25 cellular contexts compared by ENCODE assay signal in the genomic region with DNA sequence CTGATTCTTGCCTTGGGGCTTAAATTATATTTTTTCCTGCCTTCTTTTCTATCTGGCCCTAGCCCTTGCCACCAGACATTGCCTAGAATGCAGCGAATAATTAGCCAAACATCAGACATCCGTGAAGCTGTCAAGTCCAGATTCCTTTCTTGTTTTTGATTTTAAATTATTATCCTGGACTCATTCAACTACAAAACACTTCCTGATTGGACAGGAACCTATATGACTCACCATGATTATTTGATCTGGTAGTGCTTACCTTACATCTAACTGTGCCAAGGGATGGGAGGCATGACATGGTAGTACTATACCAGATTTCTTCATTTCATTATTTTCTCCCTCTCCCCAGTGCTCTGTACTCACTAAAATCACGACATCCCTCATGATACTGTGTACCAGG.
"Had no signal": no experiment of that assay in that cellular context is flagged by ENCODE, and none has a peak within 500 bp of the region (broad histone marks: within the 10 kb centered on the region; RNA-seq: fewer than 3 reads in every experiment).

No MANE protein-coding gene starts in this region.

- H3K27ac Mint-ChIP-seq: activated CD4-positive, alpha-beta T cell treated with anti-CD3 and anti-CD28 coated beads, Interleukin-2, amount 10 ng/mL, durations not matched to agents 24 days and 14 days; activated naive CD4-positive, alpha-beta T cell treated with anti-CD3 and anti-CD28 coated beads, Interleukin-2, amount 50 U/mL, for 72 hours; activated naive CD8-positive, alpha-beta T cell treated with anti-CD3 and anti-CD28 coated beads, Interleukin-2, amount 50 U/mL, for 24 hours; T-helper 17 cell; WTC11 had no signal

- H3K27ac ChIP-seq: ascending aorta, body of pancreas had no signal

- H3K36me3 Mint-ChIP-seq: WTC11 had no signal

- H3K4me3 ChIP-seq: ascending aorta, body of pancreas had no signal

- DNase-seq: activated CD4-positive, alpha-beta T cell treated with anti-CD3 and anti-CD28 coated beads for 1 hour; activated CD4-positive, alpha-beta T cell treated with anti-CD3 and anti-CD28 coated beads, Interleukin-2, amount 10 ng/mL, durations not matched to agents 24 days and 14 days; activated CD4-positive, alpha-beta T cell treated with anti-CD3 and anti-CD28 coated beads, Interleukin-2, amount 50 U/mL, for 48 hours; activated effector memory CD4-positive, alpha-beta T cell treated with anti-CD3 and anti-CD28 coated beads, Interleukin-2, amount 50 U/mL, for 16 hours; activated naive CD4-positive, alpha-beta T cell treated with Interleukin-2 at 50 U/mL for 16 hours; activated naive CD8-positive, alpha-beta T cell treated with anti-CD3 and anti-CD28 coated beads, Interleukin-2, amount 50 U/mL, for 24 hours; activated T-cell treated with anti-CD3 and anti-CD28 coated beads, Interleukin-2, amount 50 U/mL, for 4 hours; amniotic stem cell; body of pancreas; central memory CD4-positive, alpha-beta T cell; Karpas-422; NCI-H1048; NCI-H146; NCI-H187 treated with DMSO at 0.1 percent for 48 hours; NCI-H2081 treated with DMSO at 0.1 percent for 48 hours; NCI-H446 treated with DMSO at 0.1 percent for 48 hours; NCI-H526; NCI-H82; SIG-M5; T-helper 17 cell; T-helper 9 cell had no signal

- H3K9me3 ChIP-seq: ascending aorta, body of pancreas had no signal

- H3K27me3 ChIP-seq: ascending aorta, body of pancreas had no signal

- H3K27me3 Mint-ChIP-seq: activated CD4-positive, alpha-beta T cell treated with anti-CD3 and anti-CD28 coated beads, Interleukin-2, amount 10 ng/mL, durations not matched to agents 24 days and 14 days; activated naive CD8-positive, alpha-beta T cell treated with anti-CD3 and anti-CD28 coated beads, Interleukin-2, amount 50 U/mL, for 24 hours; T-helper 17 cell had no signal

- H3K4me1 ChIP-seq: body of pancreas had no signal

- ATAC-seq: activated naive CD4-positive, alpha-beta T cell treated with anti-CD3 and anti-CD28 coated beads, Interleukin-2, amount 50 U/mL, for 72 hours; activated naive CD8-positive, alpha-beta T cell treated with anti-CD3 and anti-CD28 coated beads, Interleukin-2, amount 50 U/mL, for 24 hours; activated T-cell treated with anti-CD3 and anti-CD28 coated beads, Interleukin-2, amount 50 U/mL, for 4 hours; body of pancreas; T-helper 17 cell; WTC11 had no signal

- H3K4me3 Mint-ChIP-seq: activated CD4-positive, alpha-beta T cell treated with anti-CD3 and anti-CD28 coated beads, Interleukin-2, amount 10 ng/mL, durations not matched to agents 24 days and 14 days; activated naive CD8-positive, alpha-beta T cell treated with anti-CD3 and anti-CD28 coated beads, Interleukin-2, amount 50 U/mL, for 24 hours; activated T-cell treated with anti-CD3 and anti-CD28 coated beads, Interleukin-2, amount 50 U/mL, for 4 hours; T-helper 17 cell; WTC11 had no signal

- H3K4me1 Mint-ChIP-seq: activated CD4-positive, alpha-beta T cell treated with anti-CD3 and anti-CD28 coated beads, Interleukin-2, amount 10 ng/mL, durations not matched to agents 24 days and 14 days; activated naive CD8-positive, alpha-beta T cell treated with anti-CD3 and anti-CD28 coated beads, Interleukin-2, amount 50 U/mL, for 24 hours; T-helper 17 cell had no signal

- H3K36me3 ChIP-seq: ascending aorta had no signal

- H3K9me3 Mint-ChIP-seq: activated CD4-positive, alpha-beta T cell treated with anti-CD3 and anti-CD28 coated beads, Interleukin-2, amount 10 ng/mL, durations not matched to agents 24 days and 14 days; activated T-cell treated with anti-CD3 and anti-CD28 coated beads, Interleukin-2, amount 50 U/mL, for 4 hours; WTC11 had no signal

- FAIRE-seq: bronchial epithelial cell had no signal
